1 cellular context compared by ENCODE assay signal in the genomic region with DNA sequence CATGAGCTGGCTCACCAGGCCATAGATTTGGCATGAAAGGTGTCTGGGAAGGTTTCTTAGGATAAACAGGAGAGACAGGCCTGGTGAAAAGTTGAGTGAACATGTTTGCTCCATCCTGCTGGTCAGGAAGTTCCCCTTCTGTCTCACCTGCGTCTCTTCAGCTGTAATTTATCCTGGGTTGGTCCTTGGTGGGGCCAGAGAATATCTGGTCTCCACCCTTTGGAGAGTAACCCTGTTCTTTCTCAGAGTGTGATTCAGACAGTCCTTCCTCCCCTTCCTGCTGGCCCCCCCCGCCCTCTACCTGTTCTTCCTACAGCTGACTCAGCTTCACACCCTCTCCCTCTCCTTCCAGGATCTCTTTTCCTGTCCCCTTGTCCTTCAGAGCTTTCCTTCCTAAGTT.
TF ChIP-seq lines count a peak whose summit lies in the region.

No MANE protein-coding gene starts in this region.

TF ChIP-seq in endothelial cell of umbilical vein, 7 proteins besides CTCF, POLR2A, EP300 and RAD21:
- TF ChIP-seq MYC (IDR thresholded peaks at IDR 0.05; ENCODE audit: low read depth, low read length) (no peak), EZH2 (IDR thresholded peaks at IDR 0.05; ENCODE audit: borderline replicate concordance, low read depth, low read length, severe bottlenecking) (no peak), GATA2 (IDR thresholded peaks at IDR 0.05; ENCODE audit: insufficient read depth, insufficient read length, low read depth, low read length) (no peak), JUN (IDR thresholded peaks at IDR 0.05; ENCODE audit: borderline replicate concordance, insufficient read depth, insufficient read length, low read depth) (no peak), FOS (IDR thresholded peaks at IDR 0.05; ENCODE audit: borderline replicate concordance, insufficient read depth, low read length) (no peak), POLR2AphosphoS5 (IDR thresholded peaks at IDR 0.05; ENCODE audit: insufficient read depth, low read depth, low read length) (no peak)
- TF ChIP-seq, protein P1, sequence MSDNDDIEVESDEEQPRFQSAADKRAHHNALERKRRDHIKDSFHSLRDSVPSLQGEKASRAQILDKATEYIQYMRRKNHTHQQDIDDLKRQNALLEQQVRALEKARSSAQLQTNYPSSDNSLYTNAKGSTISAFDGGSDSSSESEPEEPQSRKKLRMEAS (IDR thresholded peaks at IDR 0.05; ENCODE audit: insufficient read depth, insufficient read length) = no peak
